In genomic region chr2:10533811-10534321, GRCh38 we compare ENCODE assay signal across 15 cellular contexts.
A peak's percentile ranks its signal among the peaks of the same experiment; 100 is the strongest.
DNase-seq lines count a peak whose midpoint lies in the region; ATAC-seq, FAIRE-seq and TF ChIP-seq lines count a peak whose summit lies in the region.
"Had no signal": no experiment of that assay in that cellular context is flagged by ENCODE, and none has a peak within 500 bp of the region (broad histone marks: within the 10 kb centered on the region; RNA-seq: fewer than 3 reads in every experiment).

No MANE protein-coding gene starts in this region.

- no peak overlapping the region for H3K4me3 ChIP-seq in SJCRH30
- H3K4me3 ChIP-seq in kidney (ENCODE audit: low read length in 2 of 2): no peak overlapping the region

- no peak overlapping the region for H3K4me3 Mint-ChIP-seq in activated CD8-positive, alpha-beta T cell treated with anti-CD3 and anti-CD28 coated beads for 36 hours

- peaks cover 18% of the 10 kb centered on the region for H3K4me1 Mint-ChIP-seq in activated CD8-positive, alpha-beta T cell treated with anti-CD3 and anti-CD28 coated beads for 36 hours (ENCODE audit: low read depth)

- H3K9me3 Mint-ChIP-seq in activated CD8-positive, alpha-beta T cell treated with anti-CD3 and anti-CD28 coated beads for 36 hours: no peaks in the 10 kb centered on the region

- DNase-seq in AG09319 (ENCODE audit: extremely low read depth, low read depth) (peak; percentile 11), HT1080 (ENCODE audit: low read depth) (peak; percentile 78), SJCRH30 (peak; percentile 65 to 68), kidney (peak; percentile 87), activated gamma-delta T cell (lab: John Stamatoyannopoulos, UW) (no peak), SK-N-DZ (ENCODE audit: low spot score) (no peak)
- DNase-seq in activated CD8-positive, alpha-beta T cell treated with anti-CD3 and anti-CD28 coated beads for 36 hours: no peak
- DNase-seq: amygdala; DMS153; NCI-H2081 treated with DMSO at 0.1 percent for 48 hours; NK-92 treated with Interleukin-12 subunit alpha and Interleukin-12 subunit beta, amount 100 ng/mL, for 24 hours; retina; stimulated activated CD4-positive, alpha-beta T cell treated with anti-CD3 and anti-CD28 coated beads, Interleukin-4, amount 100 ng/mL, for 1 hour had no signal

- TF ChIP-seq CTCF in AG09319 (IDR thresholded peaks at IDR 0.05; ENCODE audit: low read depth, low read length) (no peak), kidney (IDR thresholded peaks at IDR 0.05; ENCODE audit: borderline replicate concordance, extremely low read depth, insufficient read depth) (no peak)
- no peak for TF ChIP-seq CTCF in activated CD8-positive, alpha-beta T cell treated with anti-CD3 and anti-CD28 coated beads for 36 hours (IDR thresholded peaks at IDR 0.05)

- H3K36me3 Mint-ChIP-seq in activated CD8-positive, alpha-beta T cell treated with anti-CD3 and anti-CD28 coated beads for 36 hours (ENCODE audit: low read depth): no peaks in the 10 kb centered on the region

- intact Hi-C loops in kidney (cut with DNase I): no loop called here
- intact Hi-C loops in activated CD8-positive, alpha-beta T cell treated with anti-CD3 and anti-CD28 coated beads for 36 hours (cut with micrococcal nuclease): no loop called here

- H3K27ac ChIP-seq in SJCRH30: no peak overlapping the region
- no peak overlapping the region for H3K27ac ChIP-seq in kidney (ENCODE audit: low read depth in 2 of 2, low read length in 2 of 2)
- H3K27ac ChIP-seq: KMS-11 had no signal

- H3K27ac Mint-ChIP-seq in activated CD8-positive, alpha-beta T cell treated with anti-CD3 and anti-CD28 coated beads for 36 hours: no peak overlapping the region

- H3K27me3 Mint-ChIP-seq in activated CD8-positive, alpha-beta T cell treated with anti-CD3 and anti-CD28 coated beads for 36 hours: peaks cover 5% of the 10 kb centered on the region

- H3K4me1 ChIP-seq in SJCRH30: peaks cover 20% of the 10 kb centered on the region
- H3K4me1 ChIP-seq in kidney (ENCODE audit: control insufficient read depth in 1 of 2, insufficient read depth in 1 of 2, low read depth in 1 of 2, low read length in 2 of 2): no peaks in the 10 kb centered on the region

- H3K9me3 ChIP-seq in SJCRH30 (replicated peaks) (no peaks in the 10 kb centered on the region), kidney (ENCODE audit: control insufficient read depth in 1 of 2, low read length in 2 of 2) (no peaks in the 10 kb centered on the region)

- no peak overlapping the region for H3K9ac ChIP-seq in kidney (ENCODE audit: low read length in 2 of 2)
- H3K9ac ChIP-seq: KMS-11 had no signal

- no peak for ATAC-seq in activated CD8-positive, alpha-beta T cell treated with anti-CD3 and anti-CD28 coated beads for 36 hours
- no peak for ATAC-seq in GM19351 (IDR thresholded peaks at IDR 0.05; ENCODE audit: unreplicated experiment)

- POLR2A ChIA-PET in activated CD8-positive, alpha-beta T cell treated with anti-CD3 and anti-CD28 coated beads for 36 hours (lab: Charles Lee): no interaction called here

- H3K36me3 ChIP-seq in SJCRH30: no peaks in the 10 kb centered on the region
- no peaks in the 10 kb centered on the region for H3K36me3 ChIP-seq in kidney (ENCODE audit: control insufficient read depth in 1 of 2, insufficient read depth in 2 of 2, low read length in 2 of 2)

- H3K27me3 ChIP-seq in SJCRH30: no peaks in the 10 kb centered on the region

- no peak for FAIRE-seq in kidney (lab: Jason Lieb, UNC)

- CTCF ChIA-PET in activated CD8-positive, alpha-beta T cell treated with anti-CD3 and anti-CD28 coated beads for 36 hours (lab: Charles Lee): no interaction called here

Comparison
In these comparisons a context has a peak if more than half of its experiments do, and no peak if none do; other contexts are left out.
1. DNase-seq: peak in AG09319 (single experiment), HT1080 (single experiment), SJCRH30 (2 of 2) and kidney (single experiment); none in activated gamma-delta T cell (single experiment), activated CD8-positive, alpha-beta T cell treated with anti-CD3 and anti-CD28 coated beads for 36 hours (single experiment) and SK-N-DZ (single experiment).